1 cellular context compared by ENCODE assay signal in the genomic region with DNA sequence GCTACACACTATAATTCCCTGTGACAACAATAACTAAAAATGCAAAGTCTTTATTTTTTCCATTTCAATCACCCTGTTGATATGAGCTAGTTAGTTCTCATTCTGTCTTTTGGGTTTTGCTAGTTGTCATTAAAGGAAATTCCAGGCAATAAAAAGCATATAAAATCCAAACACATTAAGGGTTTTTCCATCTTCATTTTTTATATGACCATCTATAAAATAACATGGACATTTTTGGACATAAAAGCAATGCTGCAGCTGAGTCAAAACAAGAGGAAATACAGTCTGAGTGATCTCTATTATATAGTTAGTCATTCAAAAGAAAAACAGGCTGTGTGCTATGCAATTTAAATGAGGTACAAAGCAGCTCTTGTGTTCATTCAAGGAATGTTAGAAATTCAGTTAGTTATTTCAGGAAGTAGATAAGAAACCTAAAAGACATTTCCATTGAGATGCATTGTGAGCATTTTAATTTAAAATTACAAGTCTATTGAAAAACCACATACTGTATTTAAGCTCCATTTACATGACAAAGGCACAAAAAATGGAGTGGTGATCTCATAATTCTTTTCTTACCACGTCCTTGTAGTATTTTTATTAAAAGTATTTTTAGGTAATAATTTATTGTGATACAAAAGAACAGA.
TF ChIP-seq lines count a peak whose summit lies in the region.

No MANE protein-coding gene starts in this region.

TF ChIP-seq in HCT116, 20 proteins besides CTCF, POLR2A, EP300 and RAD21 (continued from another document):
- TF ChIP-seq CEBPB (IDR thresholded peaks at IDR 0.05; ENCODE audit: low read depth) (no peak), CBX3 (IDR thresholded peaks at IDR 0.05; ENCODE audit: low read depth) (no peak), ZNF274 (IDR thresholded peaks at IDR 0.05; ENCODE audit: low read depth, low read length) (no peak), FOSL1 (IDR thresholded peaks at IDR 0.05; ENCODE audit: low read depth) (no peak), ELF1 (IDR thresholded peaks at IDR 0.05; ENCODE audit: borderline replicate concordance, low read depth) (no peak), POLR2AphosphoS5 (IDR thresholded peaks at IDR 0.05; ENCODE audit: low read depth, low read length) (no peak), YY1 (IDR thresholded peaks at IDR 0.05; ENCODE audit: extremely low read depth, insufficient replicate concordance, low read depth, low read length) (no peak), EGR1 (IDR thresholded peaks at IDR 0.05; ENCODE audit: low read depth) (no peak), SIN3A (IDR thresholded peaks at IDR 0.05; ENCODE audit: low read depth) (no peak)
- TF ChIP-seq, protein P1, sequence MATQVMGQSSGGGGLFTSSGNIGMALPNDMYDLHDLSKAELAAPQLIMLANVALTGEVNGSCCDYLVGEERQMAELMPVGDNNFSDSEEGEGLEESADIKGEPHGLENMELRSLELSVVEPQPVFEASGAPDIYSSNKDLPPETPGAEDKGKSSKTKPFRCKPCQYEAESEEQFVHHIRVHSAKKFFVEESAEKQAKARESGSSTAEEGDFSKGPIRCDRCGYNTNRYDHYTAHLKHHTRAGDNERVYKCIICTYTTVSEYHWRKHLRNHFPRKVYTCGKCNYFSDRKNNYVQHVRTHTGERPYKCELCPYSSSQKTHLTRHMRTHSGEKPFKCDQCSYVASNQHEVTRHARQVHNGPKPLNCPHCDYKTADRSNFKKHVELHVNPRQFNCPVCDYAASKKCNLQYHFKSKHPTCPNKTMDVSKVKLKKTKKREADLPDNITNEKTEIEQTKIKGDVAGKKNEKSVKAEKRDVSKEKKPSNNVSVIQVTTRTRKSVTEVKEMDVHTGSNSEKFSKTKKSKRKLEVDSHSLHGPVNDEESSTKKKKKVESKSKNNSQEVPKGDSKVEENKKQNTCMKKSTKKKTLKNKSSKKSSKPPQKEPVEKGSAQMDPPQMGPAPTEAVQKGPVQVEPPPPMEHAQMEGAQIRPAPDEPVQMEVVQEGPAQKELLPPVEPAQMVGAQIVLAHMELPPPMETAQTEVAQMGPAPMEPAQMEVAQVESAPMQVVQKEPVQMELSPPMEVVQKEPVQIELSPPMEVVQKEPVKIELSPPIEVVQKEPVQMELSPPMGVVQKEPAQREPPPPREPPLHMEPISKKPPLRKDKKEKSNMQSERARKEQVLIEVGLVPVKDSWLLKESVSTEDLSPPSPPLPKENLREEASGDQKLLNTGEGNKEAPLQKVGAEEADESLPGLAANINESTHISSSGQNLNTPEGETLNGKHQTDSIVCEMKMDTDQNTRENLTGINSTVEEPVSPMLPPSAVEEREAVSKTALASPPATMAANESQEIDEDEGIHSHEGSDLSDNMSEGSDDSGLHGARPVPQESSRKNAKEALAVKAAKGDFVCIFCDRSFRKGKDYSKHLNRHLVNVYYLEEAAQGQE (IDR thresholded peaks at IDR 0.05; ENCODE audit: low read depth) = no peak
- TF ChIP-seq, protein P2, sequence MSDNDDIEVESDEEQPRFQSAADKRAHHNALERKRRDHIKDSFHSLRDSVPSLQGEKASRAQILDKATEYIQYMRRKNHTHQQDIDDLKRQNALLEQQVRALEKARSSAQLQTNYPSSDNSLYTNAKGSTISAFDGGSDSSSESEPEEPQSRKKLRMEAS (IDR thresholded peaks at IDR 0.05) = no peak
- TF ChIP-seq, protein P3, sequence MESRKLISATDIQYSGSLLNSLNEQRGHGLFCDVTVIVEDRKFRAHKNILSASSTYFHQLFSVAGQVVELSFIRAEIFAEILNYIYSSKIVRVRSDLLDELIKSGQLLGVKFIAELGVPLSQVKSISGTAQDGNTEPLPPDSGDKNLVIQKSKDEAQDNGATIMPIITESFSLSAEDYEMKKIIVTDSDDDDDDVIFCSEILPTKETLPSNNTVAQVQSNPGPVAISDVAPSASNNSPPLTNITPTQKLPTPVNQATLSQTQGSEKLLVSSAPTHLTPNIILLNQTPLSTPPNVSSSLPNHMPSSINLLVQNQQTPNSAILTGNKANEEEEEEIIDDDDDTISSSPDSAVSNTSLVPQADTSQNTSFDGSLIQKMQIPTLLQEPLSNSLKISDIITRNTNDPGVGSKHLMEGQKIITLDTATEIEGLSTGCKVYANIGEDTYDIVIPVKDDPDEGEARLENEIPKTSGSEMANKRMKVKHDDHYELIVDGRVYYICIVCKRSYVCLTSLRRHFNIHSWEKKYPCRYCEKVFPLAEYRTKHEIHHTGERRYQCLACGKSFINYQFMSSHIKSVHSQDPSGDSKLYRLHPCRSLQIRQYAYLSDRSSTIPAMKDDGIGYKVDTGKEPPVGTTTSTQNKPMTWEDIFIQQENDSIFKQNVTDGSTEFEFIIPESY (IDR thresholded peaks at IDR 0.05; ENCODE audit: extremely low read depth, insufficient replicate concordance, low read length) = no peak
